ENCODE assay signal across 15 cellular contexts in the genomic region with DNA sequence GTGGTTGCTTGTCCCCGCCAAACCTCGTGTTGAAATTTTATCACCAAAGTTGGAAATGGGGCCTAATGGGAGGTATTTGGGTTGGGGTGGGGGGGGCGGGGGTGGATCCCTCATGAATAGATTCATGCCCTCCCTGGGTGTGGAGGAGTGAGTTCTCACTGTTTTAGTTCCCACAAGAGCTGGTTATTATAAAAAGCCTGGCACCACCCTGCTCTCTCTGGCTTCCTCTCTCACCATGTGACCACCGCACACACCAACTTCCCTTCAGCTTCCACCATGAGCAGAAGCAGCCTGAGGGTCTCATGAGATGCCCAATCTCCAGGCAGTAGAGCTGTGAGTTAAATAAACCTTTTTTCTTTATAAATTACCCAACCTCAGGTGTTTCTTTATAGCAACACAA.
DNase-seq lines count a peak whose midpoint lies in the region; ATAC-seq and TF ChIP-seq lines count a peak whose summit lies in the region.
"Had no signal": no experiment of that assay in that cellular context is flagged by ENCODE, and none has a peak within 500 bp of the region (broad histone marks: within the 10 kb centered on the region; RNA-seq: fewer than 3 reads in every experiment).

No MANE protein-coding gene starts in this region.

- TF ChIP-seq CTCF in epithelial cell of esophagus (IDR thresholded peaks at IDR 0.05; ENCODE audit: insufficient read depth, low read depth, low read length, missing control alignments) = no peak
- no peak for TF ChIP-seq CTCF in upper lobe of right lung (IDR thresholded peaks at IDR 0.05)
- TF ChIP-seq CTCF in neural progenitor cell (IDR thresholded peaks at IDR 0.05) = no peak
- TF ChIP-seq CTCF in foreskin fibroblast (IDR thresholded peaks at IDR 0.05; ENCODE audit: low read depth, low read length) = no peak

- H4K20me1 ChIP-seq in neural progenitor cell (ENCODE audit: low read depth) = no peaks in the 10 kb centered on the region

- no peak for DNase-seq in stimulated activated naive CD8-positive, alpha-beta T cell treated with anti-CD3 and anti-CD28 coated beads, Interleukin-15, Interleukin-2, amounts not matched to agents 100 U/mL and 50 U/mL, for 24 hours
- no peak for DNase-seq in T-helper 2 cell treated with Interferon-gamma antibody and Interleukin-4, amounts not matched to agents 5 μg/mL and 100 μg/mL, for 36 hours (ENCODE audit: low spot score)
- DNase-seq in epithelial cell of esophagus (ENCODE audit: low read depth) (peak; percentile 27), upper lobe of right lung (no peak), neural progenitor cell (ENCODE audit: low spot score) (no peak), GM19240 (ENCODE audit: insufficient read length, low spot score) (no peak), foreskin fibroblast (no peak)
- DNase-seq: dorsolateral prefrontal cortex, foreskin melanocyte, Karpas-422, NCI-H2029 treated with DMSO at 0.1 percent for 48 hours, NCI-H774 had no signal

- H3K4me3 Mint-ChIP-seq in stimulated activated naive CD8-positive, alpha-beta T cell treated with anti-CD3 and anti-CD28 coated beads, Interleukin-15, Interleukin-2, amounts not matched to agents 100 ng/mL and 50 ng/mL, for 24 hours = no peak overlapping the region
- peak overlapping the region; percentile 43 for H3K4me3 Mint-ChIP-seq in T-helper 2 cell treated with Interferon-gamma antibody and Interleukin-4, amounts not matched to agents 5 μg/mL and 100 μg/mL, for 36 hours
- no peak overlapping the region for H3K4me3 Mint-ChIP-seq in neural progenitor cell
- H3K4me3 Mint-ChIP-seq: mesothelial cell of epicardium had no signal

- peak overlapping the region; percentile 45 for H3K27ac Mint-ChIP-seq in stimulated activated naive CD8-positive, alpha-beta T cell treated with anti-CD3 and anti-CD28 coated beads, Interleukin-15, Interleukin-2, amounts not matched to agents 100 ng/mL and 50 ng/mL, for 24 hours
- H3K27ac Mint-ChIP-seq in T-helper 2 cell treated with Interferon-gamma antibody and Interleukin-4, amounts not matched to agents 5 μg/mL and 100 μg/mL, for 36 hours = peak overlapping the region; percentile 57
- no peak overlapping the region for H3K27ac Mint-ChIP-seq in neural progenitor cell
- H3K27ac Mint-ChIP-seq: mesothelial cell of epicardium, progenitor cell of endocrine pancreas had no signal

- H2AFZ ChIP-seq in neural progenitor cell (replicated peaks) = no peak overlapping the region

- peaks cover 51% of the 10 kb centered on the region for H3K36me3 Mint-ChIP-seq in stimulated activated naive CD8-positive, alpha-beta T cell treated with anti-CD3 and anti-CD28 coated beads, Interleukin-15, Interleukin-2, amounts not matched to agents 100 ng/mL and 50 ng/mL, for 24 hours (ENCODE audit: low read depth)
- peaks cover 60% of the 10 kb centered on the region for H3K36me3 Mint-ChIP-seq in T-helper 2 cell treated with Interferon-gamma antibody and Interleukin-4, amounts not matched to agents 5 μg/mL and 100 μg/mL, for 36 hours (ENCODE audit: low read depth)
- peaks cover 1% of the 10 kb centered on the region for H3K36me3 Mint-ChIP-seq in neural progenitor cell

- H3K4me3 ChIP-seq in epithelial cell of esophagus (ENCODE audit: low read length) (no peak overlapping the region), upper lobe of right lung (no peak overlapping the region), neural progenitor cell (no peak overlapping the region), foreskin fibroblast (ENCODE audit: low read depth in 1 of 2, low read length in 2 of 2) (no peak overlapping the region)
- H3K4me3 ChIP-seq: dorsolateral prefrontal cortex had no signal

- H3K9ac ChIP-seq in neural progenitor cell = no peak overlapping the region

- H3K4me1 ChIP-seq in upper lobe of right lung (no peaks in the 10 kb centered on the region), neural progenitor cell (no peaks in the 10 kb centered on the region)

- no peaks in the 10 kb centered on the region for H3K9me3 Mint-ChIP-seq in stimulated activated naive CD8-positive, alpha-beta T cell treated with anti-CD3 and anti-CD28 coated beads, Interleukin-15, Interleukin-2, amounts not matched to agents 100 ng/mL and 50 ng/mL, for 24 hours
- H3K9me3 Mint-ChIP-seq in T-helper 2 cell treated with Interferon-gamma antibody and Interleukin-4, amounts not matched to agents 5 μg/mL and 100 μg/mL, for 36 hours = no peaks in the 10 kb centered on the region
- H3K9me3 Mint-ChIP-seq in neural progenitor cell = no peaks in the 10 kb centered on the region
- H3K9me3 Mint-ChIP-seq: mesothelial cell of epicardium had no signal

- H3K4me2 ChIP-seq in neural progenitor cell = no peak overlapping the region

- H3K4me1 Mint-ChIP-seq in stimulated activated naive CD8-positive, alpha-beta T cell treated with anti-CD3 and anti-CD28 coated beads, Interleukin-15, Interleukin-2, amounts not matched to agents 100 ng/mL and 50 ng/mL, for 24 hours (ENCODE audit: low read depth) = peaks cover 57% of the 10 kb centered on the region
- peaks cover 57% of the 10 kb centered on the region for H3K4me1 Mint-ChIP-seq in T-helper 2 cell treated with Interferon-gamma antibody and Interleukin-4, amounts not matched to agents 5 μg/mL and 100 μg/mL, for 36 hours (ENCODE audit: low read depth)
- H3K4me1 Mint-ChIP-seq in neural progenitor cell = no peaks in the 10 kb centered on the region

- H3K36me3 ChIP-seq in upper lobe of right lung (peaks cover 7% of the 10 kb centered on the region), neural progenitor cell (peaks cover 8% of the 10 kb centered on the region)

- no peaks in the 10 kb centered on the region for H3K27me3 Mint-ChIP-seq in stimulated activated naive CD8-positive, alpha-beta T cell treated with anti-CD3 and anti-CD28 coated beads, Interleukin-15, Interleukin-2, amounts not matched to agents 100 ng/mL and 50 ng/mL, for 24 hours
- H3K27me3 Mint-ChIP-seq in T-helper 2 cell treated with Interferon-gamma antibody and Interleukin-4, amounts not matched to agents 5 μg/mL and 100 μg/mL, for 36 hours (ENCODE audit: low read depth) = no peaks in the 10 kb centered on the region
- H3K27me3 Mint-ChIP-seq in neural progenitor cell (ENCODE audit: insufficient read depth, low read depth) = no peaks in the 10 kb centered on the region
- H3K27me3 Mint-ChIP-seq: progenitor cell of endocrine pancreas had no signal

- H3K27ac ChIP-seq in upper lobe of right lung = no peak overlapping the region
- no peak overlapping the region for H3K27ac ChIP-seq in neural progenitor cell
- H3K27ac ChIP-seq: dorsolateral prefrontal cortex had no signal

- intact Hi-C loops in upper lobe of right lung (cut with DNase I) = no loop called here

- no peaks in the 10 kb centered on the region for H3K79me2 ChIP-seq in neural progenitor cell (ENCODE audit: low read depth)

- H3K27me3 ChIP-seq in upper lobe of right lung (no peaks in the 10 kb centered on the region), neural progenitor cell (no peaks in the 10 kb centered on the region)
- H3K27me3 ChIP-seq: dorsolateral prefrontal cortex had no signal

- ATAC-seq in stimulated activated naive CD8-positive, alpha-beta T cell treated with anti-CD3 and anti-CD28 coated beads, Interleukin-15, Interleukin-2, amounts not matched to agents 100 U/mL and 50 U/mL, for 24 hours = no peak
- peak; percentile 69 for ATAC-seq in upper lobe of right lung

- no peaks in the 10 kb centered on the region for H3K9me3 ChIP-seq in upper lobe of right lung
- no peaks in the 10 kb centered on the region for H3K9me3 ChIP-seq in neural progenitor cell (ENCODE audit: low read depth)

- no peaks in the 10 kb centered on the region for H3F3A ChIP-seq in neural progenitor cell (ENCODE audit: low read depth)
